1 cellular context compared by ENCODE assay signal in the genomic region with DNA sequence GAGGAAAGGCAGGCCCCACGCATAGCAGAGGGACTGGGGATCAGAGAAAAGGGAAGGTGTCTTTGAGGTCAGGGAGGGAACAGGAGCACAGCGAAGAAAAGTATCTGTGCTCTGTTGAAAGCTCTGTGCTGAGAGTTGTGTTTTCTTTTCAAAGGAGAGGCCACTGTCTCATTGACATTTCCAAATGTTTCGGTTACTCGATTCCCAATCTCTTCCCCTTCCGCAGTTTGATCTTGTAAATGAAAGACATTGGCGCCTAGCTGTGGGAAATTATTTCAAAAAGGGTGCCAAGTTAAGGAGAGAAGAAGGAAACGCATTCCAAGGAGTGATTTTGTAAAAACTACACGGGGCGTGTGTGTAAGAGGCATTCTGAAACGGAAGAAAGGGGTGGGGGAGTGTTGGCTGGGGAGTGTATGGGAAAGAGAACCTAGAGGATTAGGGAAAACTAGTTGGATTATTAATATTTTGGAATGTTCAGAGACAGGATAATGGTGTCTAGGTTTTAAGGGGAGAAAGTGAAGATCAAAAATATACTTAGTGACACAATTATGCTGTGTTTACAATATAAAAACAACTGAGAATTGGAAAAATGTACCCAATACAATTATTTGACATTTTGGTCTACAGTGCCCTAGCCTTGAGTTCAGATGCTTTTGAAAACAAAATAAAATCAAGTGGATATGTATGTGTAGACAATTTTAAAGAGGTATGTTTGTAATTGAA.
TF ChIP-seq lines count a peak whose summit lies in the region.

No MANE protein-coding gene starts in this region.

TF ChIP-seq in K562, 482 proteins besides CTCF, POLR2A, EP300 and RAD21 (continued from another document and continues in another):
- TF ChIP-seq, protein P1, sequence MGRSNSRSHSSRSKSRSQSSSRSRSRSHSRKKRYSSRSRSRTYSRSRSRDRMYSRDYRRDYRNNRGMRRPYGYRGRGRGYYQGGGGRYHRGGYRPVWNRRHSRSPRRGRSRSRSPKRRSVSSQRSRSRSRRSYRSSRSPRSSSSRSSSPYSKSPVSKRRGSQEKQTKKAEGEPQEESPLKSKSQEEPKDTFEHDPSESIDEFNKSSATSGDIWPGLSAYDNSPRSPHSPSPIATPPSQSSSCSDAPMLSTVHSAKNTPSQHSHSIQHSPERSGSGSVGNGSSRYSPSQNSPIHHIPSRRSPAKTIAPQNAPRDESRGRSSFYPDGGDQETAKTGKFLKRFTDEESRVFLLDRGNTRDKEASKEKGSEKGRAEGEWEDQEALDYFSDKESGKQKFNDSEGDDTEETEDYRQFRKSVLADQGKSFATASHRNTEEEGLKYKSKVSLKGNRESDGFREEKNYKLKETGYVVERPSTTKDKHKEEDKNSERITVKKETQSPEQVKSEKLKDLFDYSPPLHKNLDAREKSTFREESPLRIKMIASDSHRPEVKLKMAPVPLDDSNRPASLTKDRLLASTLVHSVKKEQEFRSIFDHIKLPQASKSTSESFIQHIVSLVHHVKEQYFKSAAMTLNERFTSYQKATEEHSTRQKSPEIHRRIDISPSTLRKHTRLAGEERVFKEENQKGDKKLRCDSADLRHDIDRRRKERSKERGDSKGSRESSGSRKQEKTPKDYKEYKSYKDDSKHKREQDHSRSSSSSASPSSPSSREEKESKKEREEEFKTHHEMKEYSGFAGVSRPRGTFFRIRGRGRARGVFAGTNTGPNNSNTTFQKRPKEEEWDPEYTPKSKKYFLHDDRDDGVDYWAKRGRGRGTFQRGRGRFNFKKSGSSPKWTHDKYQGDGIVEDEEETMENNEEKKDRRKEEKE (IDR thresholded peaks at IDR 0.05; ENCODE audit: borderline replicate concordance in 1 of 2, control insufficient read depth in 1 of 2, low read depth in 2 of 2, low read length in 1 of 2): no peak
- no peak for TF ChIP-seq ZNF133 (CRISPR knock-in tag; IDR thresholded peaks at IDR 0.05)
- TF ChIP-seq, protein P2, sequence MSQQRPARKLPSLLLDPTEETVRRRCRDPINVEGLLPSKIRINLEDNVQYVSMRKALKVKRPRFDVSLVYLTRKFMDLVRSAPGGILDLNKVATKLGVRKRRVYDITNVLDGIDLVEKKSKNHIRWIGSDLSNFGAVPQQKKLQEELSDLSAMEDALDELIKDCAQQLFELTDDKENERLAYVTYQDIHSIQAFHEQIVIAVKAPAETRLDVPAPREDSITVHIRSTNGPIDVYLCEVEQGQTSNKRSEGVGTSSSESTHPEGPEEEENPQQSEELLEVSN (IDR thresholded peaks at IDR 0.05; ENCODE audit: borderline replicate concordance in 1 of 2, extremely low read depth in 1 of 2, insufficient read depth in 1 of 2, insufficient read length in 1 of 2, low read depth in 1 of 2, low read length in 1 of 2, poor library complexity in 1 of 2, severe bottlenecking in 1 of 2): no peak
- TF ChIP-seq, protein P3, sequence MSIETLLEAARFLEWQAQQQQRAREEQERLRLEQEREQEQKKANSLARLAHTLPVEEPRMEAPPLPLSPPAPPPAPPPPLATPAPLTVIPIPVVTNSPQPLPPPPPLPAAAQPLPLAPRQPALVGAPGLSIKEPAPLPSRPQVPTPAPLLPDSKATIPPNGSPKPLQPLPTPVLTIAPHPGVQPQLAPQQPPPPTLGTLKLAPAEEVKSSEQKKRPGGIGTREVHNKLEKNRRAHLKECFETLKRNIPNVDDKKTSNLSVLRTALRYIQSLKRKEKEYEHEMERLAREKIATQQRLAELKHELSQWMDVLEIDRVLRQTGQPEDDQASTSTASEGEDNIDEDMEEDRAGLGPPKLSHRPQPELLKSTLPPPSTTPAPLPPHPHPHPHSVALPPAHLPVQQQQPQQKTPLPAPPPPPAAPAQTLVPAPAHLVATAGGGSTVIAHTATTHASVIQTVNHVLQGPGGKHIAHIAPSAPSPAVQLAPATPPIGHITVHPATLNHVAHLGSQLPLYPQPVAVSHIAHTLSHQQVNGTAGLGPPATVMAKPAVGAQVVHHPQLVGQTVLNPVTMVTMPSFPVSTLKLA (conservative IDR thresholded peaks at IDR 0.05): 0 out of 4 replicates have a peak, but pooled peaks of 1 of the 2 experiments have one; percentile 4
- TF ChIP-seq POLR2G (IDR thresholded peaks at IDR 0.05; ENCODE audit: low read depth, low read length): no peak
- TF ChIP-seq, protein P4, sequence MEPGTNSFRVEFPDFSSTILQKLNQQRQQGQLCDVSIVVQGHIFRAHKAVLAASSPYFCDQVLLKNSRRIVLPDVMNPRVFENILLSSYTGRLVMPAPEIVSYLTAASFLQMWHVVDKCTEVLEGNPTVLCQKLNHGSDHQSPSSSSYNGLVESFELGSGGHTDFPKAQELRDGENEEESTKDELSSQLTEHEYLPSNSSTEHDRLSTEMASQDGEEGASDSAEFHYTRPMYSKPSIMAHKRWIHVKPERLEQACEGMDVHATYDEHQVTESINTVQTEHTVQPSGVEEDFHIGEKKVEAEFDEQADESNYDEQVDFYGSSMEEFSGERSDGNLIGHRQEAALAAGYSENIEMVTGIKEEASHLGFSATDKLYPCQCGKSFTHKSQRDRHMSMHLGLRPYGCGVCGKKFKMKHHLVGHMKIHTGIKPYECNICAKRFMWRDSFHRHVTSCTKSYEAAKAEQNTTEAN (CRISPR knock-in tag; IDR thresholded peaks at IDR 0.05): peak; percentile 18; the same call in 1 of the 2 replicates
- TF ChIP-seq, protein P5, sequence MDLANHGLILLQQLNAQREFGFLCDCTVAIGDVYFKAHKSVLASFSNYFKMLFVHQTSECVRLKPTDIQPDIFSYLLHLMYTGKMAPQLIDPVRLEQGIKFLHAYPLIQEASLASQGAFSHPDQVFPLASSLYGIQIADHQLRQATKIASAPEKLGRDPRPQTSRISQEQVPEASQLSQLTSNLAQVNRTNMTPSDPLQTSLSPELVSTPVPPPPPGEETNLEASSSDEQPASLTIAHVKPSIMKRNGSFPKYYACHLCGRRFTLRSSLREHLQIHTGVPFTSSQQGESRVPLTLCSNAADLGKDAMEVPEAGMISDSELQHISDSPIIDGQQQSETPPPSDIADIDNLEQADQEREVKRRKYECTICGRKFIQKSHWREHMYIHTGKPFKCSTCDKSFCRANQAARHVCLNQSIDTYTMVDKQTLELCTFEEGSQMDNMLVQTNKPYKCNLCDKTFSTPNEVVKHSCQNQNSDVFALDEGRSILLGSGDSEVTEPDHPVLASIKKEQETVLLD (IDR thresholded peaks at IDR 0.05): no peak
- TF ChIP-seq NFXL1 (CRISPR knock-in tag; IDR thresholded peaks at IDR 0.05): no peak
- no peak for TF ChIP-seq NFYB (IDR thresholded peaks at IDR 0.05; ENCODE audit: extremely low read depth, insufficient read length)
- no peak for TF ChIP-seq MEIS2 (IDR thresholded peaks at IDR 0.05; ENCODE audit: partially characterized antibody)
- TF ChIP-seq GABPA (tag; conservative IDR thresholded peaks at IDR 0.05; ENCODE audit: low read depth): no peak
- no peak for TF ChIP-seq SMARCB1 (IDR thresholded peaks at IDR 0.05; ENCODE audit: insufficient read length, low read depth)
- TF ChIP-seq, protein P6, sequence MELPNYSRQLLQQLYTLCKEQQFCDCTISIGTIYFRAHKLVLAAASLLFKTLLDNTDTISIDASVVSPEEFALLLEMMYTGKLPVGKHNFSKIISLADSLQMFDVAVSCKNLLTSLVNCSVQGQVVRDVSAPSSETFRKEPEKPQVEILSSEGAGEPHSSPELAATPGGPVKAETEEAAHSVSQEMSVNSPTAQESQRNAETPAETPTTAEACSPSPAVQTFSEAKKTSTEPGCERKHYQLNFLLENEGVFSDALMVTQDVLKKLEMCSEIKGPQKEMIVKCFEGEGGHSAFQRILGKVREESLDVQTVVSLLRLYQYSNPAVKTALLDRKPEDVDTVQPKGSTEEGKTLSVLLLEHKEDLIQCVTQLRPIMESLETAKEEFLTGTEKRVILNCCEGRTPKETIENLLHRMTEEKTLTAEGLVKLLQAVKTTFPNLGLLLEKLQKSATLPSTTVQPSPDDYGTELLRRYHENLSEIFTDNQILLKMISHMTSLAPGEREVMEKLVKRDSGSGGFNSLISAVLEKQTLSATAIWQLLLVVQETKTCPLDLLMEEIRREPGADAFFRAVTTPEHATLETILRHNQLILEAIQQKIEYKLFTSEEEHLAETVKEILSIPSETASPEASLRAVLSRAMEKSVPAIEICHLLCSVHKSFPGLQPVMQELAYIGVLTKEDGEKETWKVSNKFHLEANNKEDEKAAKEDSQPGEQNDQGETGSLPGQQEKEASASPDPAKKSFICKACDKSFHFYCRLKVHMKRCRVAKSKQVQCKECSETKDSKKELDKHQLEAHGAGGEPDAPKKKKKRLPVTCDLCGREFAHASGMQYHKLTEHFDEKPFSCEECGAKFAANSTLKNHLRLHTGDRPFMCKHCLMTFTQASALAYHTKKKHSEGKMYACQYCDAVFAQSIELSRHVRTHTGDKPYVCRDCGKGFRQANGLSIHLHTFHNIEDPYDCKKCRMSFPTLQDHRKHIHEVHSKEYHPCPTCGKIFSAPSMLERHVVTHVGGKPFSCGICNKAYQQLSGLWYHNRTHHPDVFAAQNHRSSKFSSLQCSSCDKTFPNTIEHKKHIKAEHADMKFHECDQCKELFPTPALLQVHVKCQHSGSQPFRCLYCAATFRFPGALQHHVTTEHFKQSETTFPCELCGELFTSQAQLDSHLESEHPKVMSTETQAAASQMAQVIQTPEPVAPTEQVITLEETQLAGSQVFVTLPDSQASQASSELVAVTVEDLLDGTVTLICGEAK (IDR thresholded peaks at IDR 0.05): peak; percentile 50; the same call in 1 of the 2 replicates
- TF ChIP-seq, protein P6 (CRISPR knock-in tag; IDR thresholded peaks at IDR 0.05): no peak
- 0 out of 2 replicates have a peak, but pooled peaks have one; percentile 55 for TF ChIP-seq SMARCE1 (IDR thresholded peaks at IDR 0.05)
- TF ChIP-seq, protein P7, sequence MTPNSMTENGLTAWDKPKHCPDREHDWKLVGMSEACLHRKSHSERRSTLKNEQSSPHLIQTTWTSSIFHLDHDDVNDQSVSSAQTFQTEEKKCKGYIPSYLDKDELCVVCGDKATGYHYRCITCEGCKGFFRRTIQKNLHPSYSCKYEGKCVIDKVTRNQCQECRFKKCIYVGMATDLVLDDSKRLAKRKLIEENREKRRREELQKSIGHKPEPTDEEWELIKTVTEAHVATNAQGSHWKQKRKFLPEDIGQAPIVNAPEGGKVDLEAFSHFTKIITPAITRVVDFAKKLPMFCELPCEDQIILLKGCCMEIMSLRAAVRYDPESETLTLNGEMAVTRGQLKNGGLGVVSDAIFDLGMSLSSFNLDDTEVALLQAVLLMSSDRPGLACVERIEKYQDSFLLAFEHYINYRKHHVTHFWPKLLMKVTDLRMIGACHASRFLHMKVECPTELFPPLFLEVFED (CRISPR knock-in tag; conservative IDR thresholded peaks at IDR 0.05): peak; percentile 73; the same call in 1 of the 2 replicates
- TF ChIP-seq, protein P8, sequence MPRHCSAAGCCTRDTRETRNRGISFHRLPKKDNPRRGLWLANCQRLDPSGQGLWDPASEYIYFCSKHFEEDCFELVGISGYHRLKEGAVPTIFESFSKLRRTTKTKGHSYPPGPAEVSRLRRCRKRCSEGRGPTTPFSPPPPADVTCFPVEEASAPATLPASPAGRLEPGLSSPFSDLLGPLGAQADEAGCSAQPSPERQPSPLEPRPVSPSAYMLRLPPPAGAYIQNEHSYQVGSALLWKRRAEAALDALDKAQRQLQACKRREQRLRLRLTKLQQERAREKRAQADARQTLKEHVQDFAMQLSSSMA (CRISPR knock-in tag; IDR thresholded peaks at IDR 0.05): no peak
- peak; percentile 39 for TF ChIP-seq BRD9 (IDR thresholded peaks at IDR 0.05; ENCODE audit: low read depth, partially characterized antibody)
- peak in 1 of 2 experiments; percentile 62; a peak in 1 of 4 replicates for TF ChIP-seq SIN3A (IDR thresholded peaks at IDR 0.05; ENCODE audit: borderline replicate concordance in 2 of 2, control insufficient read depth in 1 of 2, low read depth in 2 of 2, low read length in 2 of 2)
- TF ChIP-seq NBN (IDR thresholded peaks at IDR 0.05; ENCODE audit: low read depth): peak; percentile 55; the same call in 1 of the 2 replicates
- TF ChIP-seq, protein P9, sequence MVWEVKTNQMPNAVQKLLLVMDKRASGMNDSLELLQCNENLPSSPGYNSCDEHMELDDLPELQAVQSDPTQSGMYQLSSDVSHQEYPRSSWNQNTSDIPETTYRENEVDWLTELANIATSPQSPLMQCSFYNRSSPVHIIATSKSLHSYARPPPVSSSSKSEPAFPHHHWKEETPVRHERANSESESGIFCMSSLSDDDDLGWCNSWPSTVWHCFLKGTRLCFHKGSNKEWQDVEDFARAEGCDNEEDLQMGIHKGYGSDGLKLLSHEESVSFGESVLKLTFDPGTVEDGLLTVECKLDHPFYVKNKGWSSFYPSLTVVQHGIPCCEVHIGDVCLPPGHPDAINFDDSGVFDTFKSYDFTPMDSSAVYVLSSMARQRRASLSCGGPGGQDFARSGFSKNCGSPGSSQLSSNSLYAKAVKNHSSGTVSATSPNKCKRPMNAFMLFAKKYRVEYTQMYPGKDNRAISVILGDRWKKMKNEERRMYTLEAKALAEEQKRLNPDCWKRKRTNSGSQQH (CRISPR knock-in tag; IDR thresholded peaks at IDR 0.05): 0 out of 2 replicates have a peak, but pooled peaks have one; percentile 69
- TF ChIP-seq GATA2 (CRISPR knock-in tag; IDR thresholded peaks at IDR 0.05): no peak
- TF ChIP-seq, protein P10, sequence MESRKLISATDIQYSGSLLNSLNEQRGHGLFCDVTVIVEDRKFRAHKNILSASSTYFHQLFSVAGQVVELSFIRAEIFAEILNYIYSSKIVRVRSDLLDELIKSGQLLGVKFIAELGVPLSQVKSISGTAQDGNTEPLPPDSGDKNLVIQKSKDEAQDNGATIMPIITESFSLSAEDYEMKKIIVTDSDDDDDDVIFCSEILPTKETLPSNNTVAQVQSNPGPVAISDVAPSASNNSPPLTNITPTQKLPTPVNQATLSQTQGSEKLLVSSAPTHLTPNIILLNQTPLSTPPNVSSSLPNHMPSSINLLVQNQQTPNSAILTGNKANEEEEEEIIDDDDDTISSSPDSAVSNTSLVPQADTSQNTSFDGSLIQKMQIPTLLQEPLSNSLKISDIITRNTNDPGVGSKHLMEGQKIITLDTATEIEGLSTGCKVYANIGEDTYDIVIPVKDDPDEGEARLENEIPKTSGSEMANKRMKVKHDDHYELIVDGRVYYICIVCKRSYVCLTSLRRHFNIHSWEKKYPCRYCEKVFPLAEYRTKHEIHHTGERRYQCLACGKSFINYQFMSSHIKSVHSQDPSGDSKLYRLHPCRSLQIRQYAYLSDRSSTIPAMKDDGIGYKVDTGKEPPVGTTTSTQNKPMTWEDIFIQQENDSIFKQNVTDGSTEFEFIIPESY (CRISPR knock-in tag; IDR thresholded peaks at IDR 0.05): no peak; the same call in 1 of the 2 replicates
